Comparison of ENCODE assay signal across 21 cellular contexts in the genomic region with DNA sequence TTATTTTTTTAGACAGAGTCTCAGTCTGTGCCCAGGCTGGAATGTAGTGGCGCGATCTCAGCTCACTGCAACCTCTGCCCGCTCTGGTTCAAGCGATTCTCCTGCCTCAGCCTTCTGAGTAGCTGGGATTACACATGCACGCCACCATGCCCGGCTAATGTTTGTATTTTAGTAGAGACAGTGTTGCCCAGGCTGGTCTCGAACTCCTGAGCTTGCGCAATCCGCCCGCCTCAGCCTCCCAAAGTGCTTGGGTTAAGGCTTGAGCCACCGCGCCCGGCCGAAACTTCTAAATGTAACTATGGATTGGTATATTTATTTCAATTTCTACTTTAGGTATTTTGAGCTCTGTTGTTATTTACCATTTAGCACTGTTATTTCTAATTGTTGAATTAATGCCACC.
"Had no signal": no experiment of that assay in that cellular context is flagged by ENCODE, and none has a peak within 500 bp of the region (broad histone marks: within the 10 kb centered on the region; RNA-seq: fewer than 3 reads in every experiment).

No MANE protein-coding gene starts in this region.

- FAIRE-seq: endothelial cell of umbilical vein had no signal

- H3K27me3 Mint-ChIP-seq: activated naive CD8-positive, alpha-beta T cell; brain; central memory CD8-positive, alpha-beta T cell; type B pancreatic cell had no signal

- H3K36me3 Mint-ChIP-seq: activated naive CD8-positive, alpha-beta T cell had no signal

- H3K27ac ChIP-seq: coronary artery, esophagus muscularis mucosa, gastroesophageal sphincter, heart left ventricle, left ventricle myocardium inferior, stomach had no signal

- ATAC-seq: gastroesophageal sphincter, heart left ventricle had no signal

- H3K27me3 ChIP-seq: esophagus muscularis mucosa, gastroesophageal sphincter, heart left ventricle, stomach, testis had no signal

- H3K4me3 Mint-ChIP-seq: activated naive CD8-positive, alpha-beta T cell; brain; central memory CD8-positive, alpha-beta T cell; nephron progenitor cell; T-helper 1 cell treated with Interleukin-12 subunit alpha and Interleukin-12 subunit beta and Interleukin-4 antibody, amounts not matched to agents 30 μg/mL and 1 μg/mL, for 36 hours; type B pancreatic cell had no signal

- H3K36me3 ChIP-seq: esophagus muscularis mucosa, gastroesophageal sphincter, heart left ventricle, left ventricle myocardium inferior, stomach had no signal

- H3K9me3 Mint-ChIP-seq: central memory CD8-positive, alpha-beta T cell; T-helper 1 cell treated with Interleukin-12 subunit alpha and Interleukin-12 subunit beta and Interleukin-4 antibody, amounts not matched to agents 30 μg/mL and 1 μg/mL, for 36 hours; type B pancreatic cell had no signal

- H3K27ac Mint-ChIP-seq: activated naive CD8-positive, alpha-beta T cell; nephron progenitor cell; T-helper 1 cell treated with Interleukin-12 subunit alpha and Interleukin-12 subunit beta and Interleukin-4 antibody, amounts not matched to agents 30 μg/mL and 1 μg/mL, for 36 hours; type B pancreatic cell had no signal

- DNase-seq: activated CD4-positive, CD25-positive, alpha-beta regulatory T cell treated with anti-CD3 and anti-CD28 coated beads, Interleukin-2, amount 50 U/mL, for 72 hours; activated CD8-positive, alpha-beta memory T cell treated with anti-CD3 and anti-CD28 coated beads for 24 hours; activated CD8-positive, alpha-beta memory T cell treated with anti-CD3 and anti-CD28 coated beads, Interleukin-2, amount 50 U/mL, for 48 hours; effector CD8-positive, alpha-beta T cell; heart left ventricle; left ventricle myocardium inferior; mammary epithelial cell; nephron progenitor cell; occipital lobe; stimulated activated CD4-positive, alpha-beta T cell treated with anti-CD3 and anti-CD28 coated beads, Interleukin-2, amount 100 ng/mL, for 24 hours; stomach; testis had no signal

- H3K4me3 ChIP-seq: coronary artery, esophagus muscularis mucosa, gastroesophageal sphincter, heart left ventricle, left ventricle myocardium inferior, stomach, testis had no signal

- H3K9me3 ChIP-seq: esophagus muscularis mucosa, gastroesophageal sphincter, heart left ventricle, left ventricle myocardium inferior, stomach, testis had no signal
